ENCODE assay signal across 1 cellular context in the genomic region with DNA sequence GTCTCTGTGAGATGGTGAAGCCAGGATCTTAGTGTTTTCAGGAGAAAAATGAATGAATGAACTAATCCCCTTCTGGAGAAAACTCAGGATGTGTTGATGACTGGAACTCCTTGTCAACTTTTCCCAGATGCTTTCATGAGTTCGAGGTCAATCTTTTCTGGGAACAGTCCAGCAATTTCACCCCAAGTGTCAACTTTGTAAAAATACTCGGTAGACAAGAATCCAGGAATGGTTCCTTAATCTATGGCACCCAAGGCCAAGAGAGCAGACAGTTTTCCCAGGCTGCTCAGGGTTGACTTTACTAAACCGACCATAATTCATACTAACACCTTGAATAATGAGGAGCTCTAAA.
TF ChIP-seq lines count a peak whose summit lies in the region.

No MANE protein-coding gene starts in this region.

TF ChIP-seq in HEK293, 187 proteins besides CTCF, POLR2A, EP300 and RAD21 (continued from another document):
- TF ChIP-seq, protein P1, sequence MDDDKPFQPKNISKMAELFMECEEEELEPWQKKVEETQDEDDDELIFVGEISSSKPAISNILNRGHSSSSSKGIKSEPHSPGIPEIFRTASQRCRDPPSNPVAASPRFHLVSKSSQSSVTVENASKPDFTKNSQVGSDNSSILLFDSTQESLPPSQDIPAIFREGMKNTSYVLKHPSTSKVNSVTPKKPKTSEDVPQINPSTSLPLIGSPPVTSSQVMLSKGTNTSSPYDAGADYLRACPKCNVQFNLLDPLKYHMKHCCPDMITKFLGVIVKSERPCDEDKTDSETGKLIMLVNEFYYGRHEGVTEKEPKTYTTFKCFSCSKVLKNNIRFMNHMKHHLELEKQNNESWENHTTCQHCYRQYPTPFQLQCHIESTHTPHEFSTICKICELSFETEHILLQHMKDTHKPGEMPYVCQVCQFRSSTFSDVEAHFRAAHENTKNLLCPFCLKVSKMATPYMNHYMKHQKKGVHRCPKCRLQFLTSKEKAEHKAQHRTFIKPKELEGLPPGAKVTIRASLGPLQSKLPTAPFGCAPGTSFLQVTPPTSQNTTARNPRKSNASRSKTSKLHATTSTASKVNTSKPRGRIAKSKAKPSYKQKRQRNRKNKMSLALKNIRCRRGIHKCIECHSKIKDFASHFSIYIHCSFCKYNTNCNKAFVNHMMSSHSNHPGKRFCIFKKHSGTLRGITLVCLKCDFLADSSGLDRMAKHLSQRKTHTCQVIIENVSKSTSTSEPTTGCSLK (tag by site-specific recombination; IDR thresholded peaks at IDR 0.05) = no peak
- TF ChIP-seq KLF16 (tag by site-specific recombination; IDR thresholded peaks at IDR 0.05) (no peak), ZBTB7A (tag by site-specific recombination; IDR thresholded peaks at IDR 0.05; ENCODE audit: low read depth) (no peak), ZNF623 (tag by site-specific recombination; IDR thresholded peaks at IDR 0.05) (no peak), ZNF292 (tag by site-specific recombination; IDR thresholded peaks at IDR 0.05; ENCODE audit: borderline replicate concordance, low read depth) (no peak)
- TF ChIP-seq, protein P2, sequence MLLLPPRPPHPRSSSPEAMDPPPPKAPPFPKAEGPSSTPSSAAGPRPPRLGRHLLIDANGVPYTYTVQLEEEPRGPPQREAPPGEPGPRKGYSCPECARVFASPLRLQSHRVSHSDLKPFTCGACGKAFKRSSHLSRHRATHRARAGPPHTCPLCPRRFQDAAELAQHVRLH (tag by site-specific recombination; IDR thresholded peaks at IDR 0.05) = no peak
